ENCODE assay signal across 20 cellular contexts in the genomic region with DNA sequence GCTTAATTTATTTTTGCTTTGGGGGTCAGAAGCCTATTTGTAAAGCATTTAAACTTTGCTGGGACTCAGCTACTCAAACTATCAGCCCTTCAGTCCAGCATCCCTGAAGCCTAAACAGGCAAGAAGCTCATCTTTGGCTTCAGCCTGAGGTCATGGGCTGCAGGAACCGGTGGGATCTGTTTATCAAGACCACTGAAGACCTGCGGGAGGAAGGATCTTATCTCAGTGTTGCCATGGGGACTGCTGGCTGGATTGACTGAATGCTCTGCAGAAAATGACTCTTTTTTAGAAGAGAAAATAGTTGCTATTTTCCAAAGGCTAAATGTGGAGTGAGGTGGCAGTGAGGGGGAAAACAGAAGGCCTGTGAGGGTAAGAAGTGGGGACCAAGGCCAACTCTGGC.
"Had no signal": no experiment of that assay in that cellular context is flagged by ENCODE, and none has a peak within 500 bp of the region (broad histone marks: within the 10 kb centered on the region; RNA-seq: fewer than 3 reads in every experiment).

No MANE protein-coding gene starts in this region.

- H3K27me3 Mint-ChIP-seq: activated naive CD8-positive, alpha-beta T cell; activated T-cell treated with anti-CD3 and anti-CD28 coated beads, Interleukin-2, amount 50 U/mL, for 24 hours; T-cell had no signal

- H3K27me3 ChIP-seq: foreskin keratinocyte, thyroid gland had no signal

- H3K9me3 ChIP-seq: left ventricle myocardium inferior, thyroid gland had no signal

- ATAC-seq: foreskin keratinocyte; sciatic nerve; stimulated activated effector memory CD8-positive, alpha-beta T cell treated with anti-CD3 and anti-CD28 coated beads, Interleukin-12 subunit alpha, Interleukin-12 subunit beta, amount 100 ng/mL, for 72 hours; WTC11 had no signal

- H3K9me3 Mint-ChIP-seq: activated T-cell treated with anti-CD3 and anti-CD28 coated beads, Interleukin-2, amount 50 U/mL, for 24 hours; activated T-helper 2 cell treated with anti-CD3 and anti-CD28 coated beads, Interferon-gamma antibody, Interleukin-2, Interleukin-4, amounts not matched to agents 10 μg/mL and 5 μg/mL and 100 μg/mL, durations not matched to agents 14 hours and 24 hours and 36 hours; immature natural killer cell; natural killer cell treated with Interleukin-12 subunit alpha and Interleukin-12 subunit beta and Interleukin-15 and Interleukin-18, amount 100 ng/mL, for 72 hours; stimulated activated effector memory CD8-positive, alpha-beta T cell treated with anti-CD3 and anti-CD28 coated beads, Interleukin-12 subunit alpha, Interleukin-12 subunit beta, amount 100 ng/mL, for 72 hours; T-cell; WTC11 had no signal

- H3K36me3 ChIP-seq: left ventricle myocardium inferior, thyroid gland had no signal

- H3K27ac ChIP-seq: foreskin keratinocyte, thyroid gland had no signal

- H3K27ac Mint-ChIP-seq: activated naive CD8-positive, alpha-beta T cell; activated T-cell treated with anti-CD3 and anti-CD28 coated beads, Interleukin-2, amount 50 U/mL, for 24 hours; activated T-helper 2 cell treated with anti-CD3 and anti-CD28 coated beads, Interferon-gamma antibody, Interleukin-2, Interleukin-4, amounts not matched to agents 10 μg/mL and 5 μg/mL and 100 μg/mL, durations not matched to agents 14 hours and 24 hours and 36 hours; immature natural killer cell; natural killer cell treated with Interleukin-12 subunit alpha and Interleukin-12 subunit beta and Interleukin-15 and Interleukin-18, amount 100 ng/mL, for 72 hours; stimulated activated effector memory CD8-positive, alpha-beta T cell treated with anti-CD3 and anti-CD28 coated beads, Interleukin-12 subunit alpha, Interleukin-12 subunit beta, amount 100 ng/mL, for 72 hours; T-cell; WTC11 had no signal

- H3K4me3 ChIP-seq: left ventricle myocardium inferior, thyroid gland had no signal

- H3K36me3 Mint-ChIP-seq: activated naive CD8-positive, alpha-beta T cell; natural killer cell treated with Interleukin-12 subunit alpha and Interleukin-12 subunit beta and Interleukin-15 and Interleukin-18, amount 100 ng/mL, for 72 hours; T-cell; WTC11 had no signal

- FAIRE-seq: endometrium, small intestine had no signal

- DNase-seq: activated CD8-positive, alpha-beta memory T cell treated with anti-CD3 and anti-CD28 coated beads for 24 hours; activated CD8-positive, alpha-beta memory T cell treated with anti-CD3 and anti-CD28 coated beads, Interleukin-2, amount 50 U/mL, for 4 hours; activated naive CD4-positive, alpha-beta T cell; activated T-cell treated with anti-CD3 and anti-CD28 coated beads, Interleukin-2, amount 50 U/mL, for 24 hours; effector CD4-positive, alpha-beta T cell; foreskin keratinocyte; immature natural killer cell; kidney glomerular epithelial cell; left ventricle myocardium inferior; stimulated activated CD4-positive, alpha-beta T cell treated with anti-CD3 and anti-CD28 coated beads, Interleukin-2, amount 100 ng/mL, for 24 hours; T-cell; thyroid gland had no signal

- H3K4me3 Mint-ChIP-seq: activated naive CD8-positive, alpha-beta T cell; activated T-cell treated with anti-CD3 and anti-CD28 coated beads, Interleukin-2, amount 50 U/mL, for 24 hours; immature natural killer cell; natural killer cell treated with Interleukin-12 subunit alpha and Interleukin-12 subunit beta and Interleukin-15 and Interleukin-18, amount 100 ng/mL, for 72 hours; stimulated activated effector memory CD8-positive, alpha-beta T cell treated with anti-CD3 and anti-CD28 coated beads, Interleukin-12 subunit alpha, Interleukin-12 subunit beta, amount 100 ng/mL, for 72 hours; T-cell; WTC11 had no signal
